ENCODE assay signal across 9 cellular contexts in the genomic region with DNA sequence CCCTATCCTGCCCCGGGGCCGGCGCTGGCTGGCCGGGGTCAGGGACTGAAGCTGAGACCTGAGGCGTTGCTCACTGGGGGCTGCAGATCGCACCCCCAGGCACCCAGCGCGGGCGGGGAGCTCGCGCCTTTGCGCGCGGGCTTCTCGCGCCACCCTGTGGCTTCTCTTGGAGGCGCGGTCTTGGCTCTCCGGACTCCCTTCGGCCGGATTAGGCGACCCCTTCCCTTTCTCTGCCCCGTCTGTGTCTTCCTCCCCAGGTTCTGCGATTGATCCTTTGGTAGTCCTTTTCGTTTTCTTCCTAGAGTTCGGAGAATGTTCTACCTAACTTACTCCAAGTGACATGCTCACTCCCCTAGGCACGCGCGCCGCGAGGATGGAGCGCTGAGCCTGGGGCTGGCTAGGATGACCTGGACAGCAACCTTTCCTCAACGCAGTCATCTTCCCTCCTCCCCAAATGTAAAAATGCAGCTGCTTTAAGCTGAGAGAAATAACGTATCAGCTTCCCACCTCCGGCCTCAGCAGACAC. TPM values are rescaled to one million over a fixed set of nuclear protein-coding genes. Genes with fewer than 3 reads are reported as not detected.
DNase-seq lines count a peak whose midpoint lies in the region; FAIRE-seq and TF ChIP-seq lines count a peak whose summit lies in the region.
"Had no signal": no experiment of that assay in that cellular context is flagged by ENCODE, and none has a peak within 500 bp of the region (broad histone marks: within the 10 kb centered on the region; RNA-seq: fewer than 3 reads in every experiment).

No MANE protein-coding gene starts in this region.

- CTCF ChIA-PET in A673 (lab: Charles Lee): interaction anchor here (0.6 to 3.3 kb wide), 12 partner anchors 12 to 294 kb away, joined by 3 to 62 read pairs (median 5); a partner anchor contains a TSS
- CTCF ChIA-PET in endothelial cell of umbilical vein (lab: Charles Lee): interaction anchor here (0.7 to 10.5 kb wide), 59 partner anchors 10 to 251 kb away, joined by 3 to 336 read pairs (median 7); a partner anchor contains a TSS

- H3K4me3 ChIP-seq in A673 (ENCODE audit: low read depth, low read length, poor library complexity, severe bottlenecking) (peak overlapping the region; percentile 55), endothelial cell of umbilical vein (replicated peaks in 1 of 3; ENCODE audit: insufficient read depth in 1 of 3, low read depth in 1 of 3, low read length in 3 of 3) (peak overlapping the region in 2 of 3 experiments; percentile 1 to 30), mucosa of rectum (ENCODE audit: low read length in 2 of 2) (peak overlapping the region; percentile 37 to 57)

- no peak overlapping the region for H3K9ac ChIP-seq in endothelial cell of umbilical vein (replicated peaks; ENCODE audit: extremely low read depth, insufficient read depth, low read length)
- peak overlapping the region in 1 of 2 donors; percentile 6 for H3K9ac ChIP-seq in mucosa of rectum (ENCODE audit: low read depth in 1 of 2, low read length in 2 of 2)

- DNase-seq in A673 (ENCODE audit: low spot score) (peak; percentile 63), GM13976 (ENCODE audit: low spot score) (peak; percentile 90), NCI-H2227 (lab: John Stamatoyannopoulos, UW; ENCODE audit: unreplicated experiment) (peak; percentile 76), endothelial cell of umbilical vein (ENCODE audit: low read depth, low spot score) (peak; percentile 40), epidermal melanocyte (ENCODE audit: insufficient read length, low spot score) (no peak)
- peak; percentile 87 for DNase-seq in activated CD8-positive, alpha-beta memory T cell treated with anti-CD3 and anti-CD28 coated beads for 24 hours
- DNase-seq in stimulated activated naive CD4-positive, alpha-beta T cell (lab: John Stamatoyannopoulos, UW): peak in 5 of 6 experiments; percentile 12 to 53 (median 39)

- H3K27ac ChIP-seq in A673 (ENCODE audit: low read depth, low read length, poor library complexity, severe bottlenecking) (no peak overlapping the region), endothelial cell of umbilical vein (ENCODE audit: insufficient read depth, low read depth, low read length) (no peak overlapping the region), mucosa of rectum (ENCODE audit: low read depth in 2 of 2, low read length in 2 of 2) (no peak overlapping the region)

- peak overlapping the region; percentile 64 for H3K4me2 ChIP-seq in endothelial cell of umbilical vein (ENCODE audit: insufficient read depth, low read length)

- TF ChIP-seq CTCF in A673 (conservative IDR thresholded peaks at IDR 0.05; ENCODE audit: low read depth, low read length) (peak; percentile 94), GM13976 (IDR thresholded peaks at IDR 0.05; ENCODE audit: borderline replicate concordance, control extremely low read depth, extremely low read depth, insufficient read depth, missing control alignments) (peak; percentile 77), endothelial cell of umbilical vein (IDR thresholded peaks at IDR 0.05; ENCODE audit: extremely low read depth in 1 of 2, insufficient read depth in 1 of 2, low read depth in 1 of 2, low read length in 2 of 2) (peak; percentile 79 to 90)

- intact Hi-C loops in A673 (cut with micrococcal nuclease; ENCODE audit: unreplicated experiment) (loop anchor here (1.0 to 2.0 kb wide), 3 partner anchors 63 to 171 kb away; no protein-coding TSS in a partner anchor), endothelial cell of umbilical vein (cut with micrococcal nuclease) (loop anchor here (1.0 to 2.0 kb wide), 8 partner anchors 21 to 171 kb away; a partner anchor contains a TSS)

- no peaks in the 10 kb centered on the region for H3K9me1 ChIP-seq in endothelial cell of umbilical vein (replicated peaks; ENCODE audit: control insufficient read depth, extremely low read depth, insufficient read depth, low read length)

- H3K27me3 ChIP-seq in A673 (replicated peaks; ENCODE audit: insufficient read depth, low read depth, low read length, poor library complexity) (peaks cover 27% of the 10 kb centered on the region), endothelial cell of umbilical vein (ENCODE audit: control insufficient read depth in 2 of 2, insufficient read depth in 2 of 2, low read length in 2 of 2) (peaks cover 39 to 40% of the 10 kb centered on the region in 2 experiments), mucosa of rectum (ENCODE audit: control insufficient read depth in 2 of 2, insufficient read depth in 2 of 2, low read length in 2 of 2) (peaks cover 51 to 66% of the 10 kb centered on the region in 2 donors)

- no peak for TF ChIP-seq POLR2A in endothelial cell of umbilical vein (IDR thresholded peaks at IDR 0.05; ENCODE audit: low read depth, low read length)

- BruUV-seq in A673 (replicated peaks; lab: Mats Ljungman, UMichigan): no TSS peak
- BruUV-seq in endothelial cell of umbilical vein (replicated peaks; lab: Mats Ljungman, UMichigan): no TSS peak

- H4K20me1 ChIP-seq in endothelial cell of umbilical vein (replicated peaks; ENCODE audit: control insufficient read depth, extremely low read depth, insufficient read depth, low read length): no peaks in the 10 kb centered on the region

- dilution Hi-C loops in endothelial cell of umbilical vein (cut with MboI; ENCODE audit: extremely low pct_ligation_motif_present, low sequenced_read_pairs): no loop called here

- H3K9me3 ChIP-seq in A673 (ENCODE audit: low read depth, low read length, poor library complexity, severe bottlenecking): no peaks in the 10 kb centered on the region
- H3K9me3 ChIP-seq in endothelial cell of umbilical vein (replicated peaks; ENCODE audit: control insufficient read depth, insufficient read depth, low read length): no peaks in the 10 kb centered on the region
- H3K9me3 ChIP-seq in mucosa of rectum (ENCODE audit: control insufficient read depth in 2 of 2, low read length in 2 of 2): no peaks in the 10 kb centered on the region

- peak overlapping the region; percentile 55 for H2AFZ ChIP-seq in endothelial cell of umbilical vein (ENCODE audit: low read depth, low read length)

- H3K4me1 ChIP-seq in A673 (ENCODE audit: insufficient read depth, low read length, poor library complexity, severe bottlenecking) (peaks cover 10% of the 10 kb centered on the region), endothelial cell of umbilical vein (ENCODE audit: control insufficient read depth, extremely low read depth, insufficient read depth, low read length) (peaks cover 17% of the 10 kb centered on the region), mucosa of rectum (ENCODE audit: control insufficient read depth in 2 of 2, insufficient read depth in 2 of 2, low read length in 2 of 2) (peaks cover 8% of the 10 kb centered on the region in 2 donors)

- FAIRE-seq in endothelial cell of umbilical vein (lab: Jason Lieb, UNC): peak; percentile 48

- H3K79me2 ChIP-seq in endothelial cell of umbilical vein (ENCODE audit: control insufficient read depth, insufficient read depth, low read length): no peaks in the 10 kb centered on the region

- in situ Hi-C loops in GM13976 (cut with MboI; ENCODE audit: low sequenced_read_pairs, unreplicated experiment): no loop called here

- POLR2A ChIA-PET in A673 (lab: Charles Lee; ENCODE audit: low non-redundant PET) (no interaction called here), endothelial cell of umbilical vein (lab: Charles Lee) (interaction anchor here (0.7 kb wide), 2 partner anchors 132 to 153 kb away, joined by 3 read pairs; a partner anchor contains a TSS)

- H3K36me3 ChIP-seq in A673 (ENCODE audit: insufficient read depth, low read length, poor library complexity, severe bottlenecking) (no peaks in the 10 kb centered on the region), endothelial cell of umbilical vein (ENCODE audit: control insufficient read depth in 2 of 2, extremely low read depth in 1 of 2, insufficient read depth in 2 of 2, low read length in 2 of 2) (no peaks in the 10 kb centered on the region), mucosa of rectum (ENCODE audit: control insufficient read depth in 2 of 2, insufficient read depth in 2 of 2, low read length in 2 of 2) (no peaks in the 10 kb centered on the region)

RNA-seq across cellular contexts. Expression of a gene that starts 0.5 kb away (rescaled TPM):
- total RNA-seq in A673 (2021) (3.6 and 5.1 TPM in 2 replicates), endothelial cell of umbilical vein (not detected in 2 replicates)
- polyA plus RNA-seq in endothelial cell of umbilical vein: 0.07 TPM in 1 of 2 replicates, not detected in the other
- polyA plus RNA-seq in endothelial cell of umbilical vein (2011; cell fraction: cytosol; rRNA removed): 0.03 TPM in 1 of 2 replicates, not detected in the other
- polyA plus RNA-seq in endothelial cell of umbilical vein (2011; cell fraction: nucleus; rRNA removed): 0.07 and 0.11 TPM in 2 replicates
- polyA plus RNA-seq in endothelial cell of umbilical vein (2012): not detected in 2 replicates
- 0.34 TPM in 1 of 2 replicates, not detected in the other for polyA minus RNA-seq in endothelial cell of umbilical vein
- polyA minus RNA-seq in endothelial cell of umbilical vein (2011; cell fraction: cytosol; rRNA and poly(A)+ RNA removed): not detected
- polyA minus RNA-seq in endothelial cell of umbilical vein (2011; cell fraction: nucleus; rRNA and poly(A)+ RNA removed): not detected in 2 replicates

RNA-seq across cellular contexts. Expression of a gene that starts 1.3 kb away (rescaled TPM):
- 0.11 and 0.15 TPM in 2 replicates for total RNA-seq in A673 (2021)
- total RNA-seq in endothelial cell of umbilical vein: not detected in 2 replicates
- polyA plus RNA-seq in endothelial cell of umbilical vein: not detected in 2 replicates
- polyA plus RNA-seq in endothelial cell of umbilical vein (2011; cell fraction: cytosol; rRNA removed): not detected in 2 replicates
- polyA plus RNA-seq in endothelial cell of umbilical vein (2011; cell fraction: nucleus; rRNA removed): not detected in 2 replicates
- polyA plus RNA-seq in endothelial cell of umbilical vein (2012): not detected in 2 replicates
- not detected in 2 replicates for polyA minus RNA-seq in endothelial cell of umbilical vein
- not detected for polyA minus RNA-seq in endothelial cell of umbilical vein (2011; cell fraction: cytosol; rRNA and poly(A)+ RNA removed)
- not detected in 2 replicates for polyA minus RNA-seq in endothelial cell of umbilical vein (2011; cell fraction: nucleus; rRNA and poly(A)+ RNA removed)
- total RNA-seq: subcutaneous adipose tissue had no signal

RNA-seq across cellular contexts. Expression of a gene that starts 33.3 kb away (rescaled TPM):
- total RNA-seq in A673 (2021) (0.35 and 0.52 TPM in 2 replicates), endothelial cell of umbilical vein (88.7 and 90.7 TPM in 2 replicates)
- 101 and 106 TPM in 2 replicates for polyA plus RNA-seq in endothelial cell of umbilical vein
- polyA plus RNA-seq in endothelial cell of umbilical vein (2011; cell fraction: cytosol; rRNA removed): 63.4 and 71.9 TPM in 2 replicates
- polyA plus RNA-seq in endothelial cell of umbilical vein (2011; cell fraction: nucleus; rRNA removed): 345 and 371 TPM in 2 replicates
- 59.2 and 68.7 TPM in 2 replicates for polyA plus RNA-seq in endothelial cell of umbilical vein (2012)
- polyA minus RNA-seq in endothelial cell of umbilical vein: 61.8 and 69.8 TPM in 2 replicates
- 0.31 TPM for polyA minus RNA-seq in endothelial cell of umbilical vein (2011; cell fraction: cytosol; rRNA and poly(A)+ RNA removed)
- polyA minus RNA-seq in endothelial cell of umbilical vein (2011; cell fraction: nucleus; rRNA and poly(A)+ RNA removed): 62.5 and 69.6 TPM in 2 replicates

RNA-seq across cellular contexts. Expression of a gene that starts 43.5 kb away (rescaled TPM):
- 3.5 and 6.0 TPM in 2 replicates for total RNA-seq in A673 (2021)
- 1.1 and 1.8 TPM in 2 replicates for total RNA-seq in endothelial cell of umbilical vein
- 0.41 and 0.92 TPM in 2 replicates for polyA plus RNA-seq in endothelial cell of umbilical vein
- 0.49 and 0.53 TPM in 2 replicates for polyA plus RNA-seq in endothelial cell of umbilical vein (2011; cell fraction: cytosol; rRNA removed)
- 0.53 and 0.56 TPM in 2 replicates for polyA plus RNA-seq in endothelial cell of umbilical vein (2011; cell fraction: nucleus; rRNA removed)
- 1.5 and 1.7 TPM in 2 replicates for polyA plus RNA-seq in endothelial cell of umbilical vein (2012)
- polyA minus RNA-seq in endothelial cell of umbilical vein: 0.23 TPM in 1 of 2 replicates, not detected in the other
- 1.7 TPM for polyA minus RNA-seq in endothelial cell of umbilical vein (2011; cell fraction: cytosol; rRNA and poly(A)+ RNA removed)
- polyA minus RNA-seq in endothelial cell of umbilical vein (2011; cell fraction: nucleus; rRNA and poly(A)+ RNA removed): 0.63 TPM in 1 of 2 replicates, not detected in the other

Comparison
In these comparisons a context has a peak if more than half of its experiments do, and no peak if none do; other contexts are left out.
1. RNA of a gene that starts 33.3 kb away (total RNA-seq): 88.7 to 90.7 TPM in endothelial cell of umbilical vein; 0.35 to 0.52 TPM in A673; every median in the first group is over 10 times any median in the second.
2. Peak in every context shown above with its lines, with median percentiles within 50 percentile points of each other: H3K4me3 ChIP-seq and CTCF ChIP-seq.